In the genomic region with DNA sequence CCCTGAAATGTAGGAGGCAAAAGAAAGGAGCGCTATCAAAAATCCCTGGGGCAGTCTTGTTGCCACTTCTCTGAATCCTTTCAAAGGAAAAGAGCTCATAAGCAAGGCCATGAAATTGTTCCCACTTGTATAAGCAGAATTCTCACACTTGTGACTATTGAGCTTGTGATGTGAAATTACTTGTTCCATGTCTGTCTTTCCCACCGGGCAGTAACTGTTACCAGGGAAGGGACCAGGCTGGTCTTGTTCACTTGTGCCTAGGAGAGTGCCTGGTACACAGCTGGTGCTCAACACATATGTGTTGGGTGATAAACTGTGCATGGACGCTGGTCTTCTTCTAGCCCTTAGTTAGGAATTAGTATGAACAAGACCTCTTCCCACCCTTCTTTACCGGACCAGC, we compare ENCODE assay signal across 13 cellular contexts.
A peak's percentile ranks its signal among the peaks of the same experiment; 100 is the strongest.
DNase-seq lines count a peak whose midpoint lies in the region; ATAC-seq and TF ChIP-seq lines count a peak whose summit lies in the region.
"Had no signal": no experiment of that assay in that cellular context is flagged by ENCODE, and none has a peak within 500 bp of the region (broad histone marks: within the 10 kb centered on the region; RNA-seq: fewer than 3 reads in every experiment).

No MANE protein-coding gene starts in this region.

- ATAC-seq in lower lobe of right lung = no peak
- ATAC-seq in GM21825 (IDR thresholded peaks at IDR 0.05; ENCODE audit: unreplicated experiment) = no peak
- ATAC-seq: T-cell had no signal

- in situ Hi-C loops in GM23248 (cut with MboI) = no loop called here

- H3F3A ChIP-seq in GM23248 (ENCODE audit: insufficient read depth) (peaks cover 11% of the 10 kb centered on the region), smooth muscle cell (ENCODE audit: low read depth) (peaks cover 8% of the 10 kb centered on the region)

- H3K36me3 ChIP-seq in GM23248 (ENCODE audit: low read depth) = no peaks in the 10 kb centered on the region
- H3K36me3 ChIP-seq in lower lobe of right lung = no peaks in the 10 kb centered on the region
- no peaks in the 10 kb centered on the region for H3K36me3 ChIP-seq in smooth muscle cell (ENCODE audit: low read depth)

- H3K9me3 ChIP-seq in GM23248 (ENCODE audit: low read depth) = no peaks in the 10 kb centered on the region
- H3K9me3 ChIP-seq in lower lobe of right lung = no peaks in the 10 kb centered on the region
- H3K9me3 ChIP-seq in smooth muscle cell (replicated peaks; ENCODE audit: low read depth) = no peaks in the 10 kb centered on the region

- H3K4me1 ChIP-seq in GM23248 (ENCODE audit: insufficient read depth) = peaks cover 18% of the 10 kb centered on the region
- peaks cover 15% of the 10 kb centered on the region for H3K4me1 ChIP-seq in lower lobe of right lung
- peaks cover under 1% of the 10 kb centered on the region for H3K4me1 ChIP-seq in smooth muscle cell (ENCODE audit: low read depth)

- peak; percentile 64 for DNase-seq in GM23248
- peak; percentile 49 for DNase-seq in choroid plexus epithelial cell (ENCODE audit: low read depth)
- no peak for DNase-seq in lower lobe of right lung
- DNase-seq in smooth muscle cell (lab: John Stamatoyannopoulos, UW; ENCODE audit: unreplicated experiment) = no peak
- no peak for DNase-seq in DMS 273 treated with DMSO at 0.1 percent for 48 hours (lab: John Stamatoyannopoulos, UW)
- no peak for DNase-seq in NK-92 treated with Interleukin-12 subunit alpha and Interleukin-12 subunit beta, amount 100 ng/mL, for 24 hours (lab: John Stamatoyannopoulos, UW)
- no peak for DNase-seq in posterior vena cava (ENCODE audit: low spot score)
- DNase-seq: activated CD4-positive, alpha-beta T cell treated with anti-CD3 and anti-CD28 coated beads for 1 hour; NCI-H1048; OCI-M1; stimulated activated CD4-positive, alpha-beta T cell treated with anti-CD3 and anti-CD28 coated beads, Interleukin-15, amount 100 ng/mL, for 24 hours; T-cell had no signal

- H3K79me2 ChIP-seq in GM23248 (ENCODE audit: insufficient read depth) (no peaks in the 10 kb centered on the region), smooth muscle cell (ENCODE audit: low read depth) (no peaks in the 10 kb centered on the region)

- TF ChIP-seq CTCF in choroid plexus epithelial cell (conservative IDR thresholded peaks at IDR 0.05; ENCODE audit: low read depth, low read length) = no peak
- no peak for TF ChIP-seq CTCF in lower lobe of right lung (IDR thresholded peaks at IDR 0.05)
- TF ChIP-seq CTCF in smooth muscle cell (IDR thresholded peaks at IDR 0.05; ENCODE audit: borderline replicate concordance, insufficient read depth, poor library complexity, severe bottlenecking) = no peak

- H2AFZ ChIP-seq in GM23248 (peak overlapping the region; percentile 1; the same call in 1 of the 2 replicates), smooth muscle cell (ENCODE audit: low read depth) (no peak overlapping the region)

- no peak overlapping the region for H3K4me3 ChIP-seq in GM23248
- H3K4me3 ChIP-seq in choroid plexus epithelial cell (ENCODE audit: low read depth, low read length) = no peak overlapping the region
- H3K4me3 ChIP-seq in lower lobe of right lung = no peak overlapping the region
- H3K4me3 ChIP-seq in smooth muscle cell = no peak overlapping the region

- H3K9me2 ChIP-seq in GM23248 (ENCODE audit: insufficient read depth) = 0 out of 2 replicates have a peak, but pooled peaks cover 5% of the 10 kb centered on the region

- H3K27me3 ChIP-seq in GM23248 (replicated peaks; ENCODE audit: insufficient read depth) = no peaks in the 10 kb centered on the region
- H3K27me3 ChIP-seq in lower lobe of right lung (ENCODE audit: low read depth) = no peaks in the 10 kb centered on the region
- no peaks in the 10 kb centered on the region for H3K27me3 ChIP-seq in smooth muscle cell (ENCODE audit: low read depth)

- peak overlapping the region; percentile 93 for H3K27ac ChIP-seq in GM23248
- H3K27ac ChIP-seq in lower lobe of right lung = peak overlapping the region; percentile 66
- H3K27ac ChIP-seq in smooth muscle cell (ENCODE audit: low read depth) = peak overlapping the region; percentile 78

- 8 to 21% methylated on average over 4 of the region's 4 CpGs for WGBS in GM23248 (ENCODE audit: low coverage in 1 of 2, low lambda C conversion rate in 2 of 2, missing lambda C conversion rate in 2 of 2), 2 experiments
- 90% methylated on average over 4 of the region's 4 CpGs for WGBS in smooth muscle cell (ENCODE audit: low lambda C conversion rate)

- H4K20me1 ChIP-seq in GM23248 (ENCODE audit: insufficient read depth) = no peaks in the 10 kb centered on the region
- H4K20me1 ChIP-seq in smooth muscle cell (ENCODE audit: low read depth) = no peaks in the 10 kb centered on the region

- intact Hi-C loops in lower lobe of right lung (cut with DNase I) = no loop called here
- intact Hi-C loops in posterior vena cava (cut with DNase I) = no loop called here

- peak overlapping the region; percentile 63 for H3K9ac ChIP-seq in GM23248
- no peak overlapping the region for H3K9ac ChIP-seq in smooth muscle cell (ENCODE audit: low read depth)

- H3K4me2 ChIP-seq in GM23248 (ENCODE audit: unreplicated experiment) = peak overlapping the region; percentile 46
- no peak overlapping the region for H3K4me2 ChIP-seq in smooth muscle cell

Comparison
In these comparisons a context has a peak if more than half of its experiments do, and no peak if none do; other contexts are left out.
1. DNase-seq: peak in GM23248 (single experiment) and choroid plexus epithelial cell (single experiment); none in lower lobe of right lung (single experiment), smooth muscle cell (single experiment), DMS 273 treated with DMSO at 0.1 percent for 48 hours (single experiment), NK-92 treated with Interleukin-12 subunit alpha and Interleukin-12 subunit beta, amount 100 ng/mL, for 24 hours (single experiment) and posterior vena cava (single experiment).
2. Peak in every context shown above with its lines, with median percentiles within 50 percentile points of each other: H3K27ac ChIP-seq.